ENCODE assay signal across 9 cellular contexts in the genomic region with DNA sequence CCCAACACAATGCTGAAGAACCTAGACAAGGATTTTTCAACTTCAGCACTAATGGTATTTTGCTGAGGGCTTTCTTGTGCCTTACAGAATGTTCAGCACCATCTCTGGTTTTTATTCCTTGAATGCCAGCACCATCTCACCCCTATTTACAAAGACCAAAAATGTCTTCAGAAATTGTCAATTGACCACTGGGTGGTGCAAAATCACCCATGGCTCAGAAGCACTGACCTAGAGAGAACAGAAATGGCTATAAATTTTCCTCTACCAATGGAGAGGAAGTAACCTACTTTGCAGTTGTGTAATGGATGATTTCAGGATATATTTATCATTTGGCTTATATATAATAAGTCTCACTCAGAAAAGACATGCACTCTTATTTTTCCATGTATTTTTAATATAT.
DNase-seq lines count a peak whose midpoint lies in the region; ATAC-seq and TF ChIP-seq lines count a peak whose summit lies in the region.
"Had no signal": no experiment of that assay in that cellular context is flagged by ENCODE, and none has a peak within 500 bp of the region (broad histone marks: within the 10 kb centered on the region; RNA-seq: fewer than 3 reads in every experiment).

No MANE protein-coding gene starts in this region.

- H3K4me3 ChIP-seq in HFF-Myc (replicated peaks; ENCODE audit: low read depth, low read length) = no peak overlapping the region

- TF ChIP-seq CTCF in HFF-Myc (IDR thresholded peaks at IDR 0.05; ENCODE audit: low read depth, low read length, missing control alignments) = peak; percentile 13

- DNase-seq in AG20443 (ENCODE audit: low spot score) (peak; percentile 32), HFF-Myc (ENCODE audit: extremely low read depth, low read depth) (peak; percentile 1), RPMI7951 (ENCODE audit: low read depth) (peak; percentile 22), hepatic stellate cell (ENCODE audit: low spot score) (peak; percentile 9), cerebellum (ENCODE audit: low spot score) (no peak), putamen (ENCODE audit: low spot score) (no peak)
- DNase-seq in stimulated activated CD8-positive, alpha-beta memory T cell treated with anti-CD3 and anti-CD28 coated beads, Interleukin-4, amount 100 ng/mL, for 48 hours = no peak
- DNase-seq: activated CD8-positive, alpha-beta memory T cell treated with anti-CD3 and anti-CD28 coated beads, Interleukin-2, amount 10 ng/mL, durations not matched to agents 7 days and 5 days had no signal

- no peak for ATAC-seq in activated CD4-positive, CD25-positive, alpha-beta regulatory T cell treated with anti-CD3 and anti-CD28 coated beads, Interleukin-2, amount 50 U/mL, for 24 hours
- ATAC-seq: activated CD8-positive, alpha-beta memory T cell treated with anti-CD3 and anti-CD28 coated beads, Interleukin-2, amount 10 ng/mL, durations not matched to agents 7 days and 5 days had no signal

Comparison
In these comparisons a context has a peak if more than half of its experiments do, and no peak if none do; other contexts are left out.
1. DNase-seq: peak in AG20443 (single experiment), HFF-Myc (single experiment), RPMI7951 (single experiment) and hepatic stellate cell (single experiment); none in stimulated activated CD8-positive, alpha-beta memory T cell treated with anti-CD3 and anti-CD28 coated beads, Interleukin-4, amount 100 ng/mL, for 48 hours (single experiment), cerebellum (single experiment) and putamen (single experiment).